ENCODE assay signal across 17 cellular contexts in genomic region chr11:42657169-42657568, GRCh38.
"Had no signal": no experiment of that assay in that cellular context is flagged by ENCODE, and none has a peak within 500 bp of the region (broad histone marks: within the 10 kb centered on the region; RNA-seq: fewer than 3 reads in every experiment).

No MANE protein-coding gene starts in this region.

- H3K27me3 ChIP-seq: neutrophil, right atrium auricular region, stomach, testis, tibial artery had no signal

- DNase-seq: cortex of kidney; effector memory CD8-positive, alpha-beta T cell; hypothalamus; immature natural killer cell; kidney; stimulated activated CD4-positive, alpha-beta T cell treated with anti-CD3 and anti-CD28 coated beads, Interleukin-12 subunit alpha, Interleukin-12 subunit beta, amount 100 ng/mL, for 4 hours; stimulated activated CD4-positive, alpha-beta T cell treated with anti-CD3 and anti-CD28 coated beads, Interleukin-1b, Interleukin-23, amount 100 ng/mL, for 48 hours; stimulated activated CD4-positive, alpha-beta T cell treated with anti-CD3 and anti-CD28 coated beads, Interleukin-4, amount 100 ng/mL, for 24 hours; stimulated activated naive CD4-positive, alpha-beta T cell treated with Interleukin-2 at 50 U/mL for 16 hours; stomach; testis; tibial artery had no signal

- H3K4me3 ChIP-seq: lung, right atrium auricular region, smooth muscle cell, stomach, testis, tibial artery had no signal

- H3K27ac ChIP-seq: neutrophil, parathyroid adenoma, right atrium auricular region, stomach, testis, tibial artery had no signal

- H3K4me1 ChIP-seq: parathyroid adenoma, right atrium auricular region, stomach, testis, tibial artery had no signal

- H3K9me3 ChIP-seq: neutrophil, right atrium auricular region, testis, tibial artery had no signal

- H3K36me3 ChIP-seq: neutrophil, right atrium auricular region, stomach, tibial artery had no signal
